ENCODE assay signal across 11 cellular contexts in genomic region chr7:4103352-4104091, GRCh38.
DNase-seq lines count a peak whose midpoint lies in the region; ATAC-seq, FAIRE-seq and TF ChIP-seq lines count a peak whose summit lies in the region.
"Had no signal": no experiment of that assay in that cellular context is flagged by ENCODE, and none has a peak within 500 bp of the region (broad histone marks: within the 10 kb centered on the region; RNA-seq: fewer than 3 reads in every experiment).

No MANE protein-coding gene starts in this region.

- dilution Hi-C loops in keratinocyte (cut with MboI; ENCODE audit: extremely low pct_ligation_motif_present, low sequenced_read_pairs) = no loop called here

- no peaks in the 10 kb centered on the region for H3K4me1 ChIP-seq in keratinocyte (ENCODE audit: control insufficient read depth, extremely low read depth, insufficient read depth, low read length)
- H3K4me1 ChIP-seq in kidney (ENCODE audit: control insufficient read depth in 1 of 2, insufficient read depth in 1 of 2, low read depth in 1 of 2, low read length in 2 of 2) = no peaks in the 10 kb centered on the region
- H3K4me1 ChIP-seq: tibial artery had no signal

- FAIRE-seq in keratinocyte (lab: Jason Lieb, UNC) = no peak
- FAIRE-seq in kidney (lab: Jason Lieb, UNC) = no peak

- H3K79me2 ChIP-seq in keratinocyte (ENCODE audit: control insufficient read depth, insufficient read depth, low read length) = no peaks in the 10 kb centered on the region

- H3K9me3 ChIP-seq in keratinocyte (ENCODE audit: control insufficient read depth, low read depth, low read length) = no peaks in the 10 kb centered on the region
- H3K9me3 ChIP-seq in kidney (ENCODE audit: control insufficient read depth in 1 of 2, low read length in 2 of 2) = no peaks in the 10 kb centered on the region
- H3K9me3 ChIP-seq: tibial artery had no signal

- H3K9me1 ChIP-seq in keratinocyte (ENCODE audit: control insufficient read depth, extremely low read depth, insufficient read depth, low read length) = no peaks in the 10 kb centered on the region

- intact Hi-C loops in Right ventricle myocardium superior (cut with DNase I) (no loop called here), kidney (cut with DNase I) (no loop called here)

- no peak overlapping the region for H3K4me3 ChIP-seq in keratinocyte (ENCODE audit: control insufficient read depth in 2 of 3, extremely low read depth in 1 of 3, insufficient read depth in 2 of 3, low read depth in 1 of 3, low read length in 3 of 3)
- H3K4me3 ChIP-seq in kidney (ENCODE audit: low read length in 2 of 2) = no peak overlapping the region
- H3K4me3 ChIP-seq: tibial artery had no signal

- DNase-seq in COLO829 (ENCODE audit: low spot score) (peak; percentile 14), LHCN-M2 (ENCODE audit: low read depth) (peak; percentile 7), T1000 (lab: John Stamatoyannopoulos, UW) (peak; percentile 50), keratinocyte (ENCODE audit: low read depth, low spot score) (no peak), Right ventricle myocardium superior (no peak), kidney (no peak)
- DNase-seq: activated T-cell treated with anti-CD3 and anti-CD28 coated beads, Interleukin-2, amount 50 U/mL, for 4 hours; NCI-H2081 treated with DMSO at 0.1 percent for 48 hours; tibial artery had no signal

- H3K27ac ChIP-seq in keratinocyte (ENCODE audit: control insufficient read depth, insufficient read depth, low read length) (no peak overlapping the region), kidney (ENCODE audit: low read depth in 2 of 2, low read length in 2 of 2) (no peak overlapping the region)
- H3K27ac ChIP-seq: tibial artery had no signal

- TF ChIP-seq CTCF in keratinocyte (optimal IDR thresholded peaks at IDR 0.05 in 1 of 3, IDR thresholded peaks at IDR 0.05 in 1 of 3, conservative IDR thresholded peaks at IDR 0.05 in 1 of 3; ENCODE audit: extremely low read depth in 1 of 3, insufficient read depth in 2 of 3, low read length in 3 of 3) (peak in 2 of 3 experiments; percentile 15 to 32), kidney (IDR thresholded peaks at IDR 0.05; ENCODE audit: borderline replicate concordance, extremely low read depth, insufficient read depth) (no peak)

- H3K36me3 ChIP-seq in keratinocyte (ENCODE audit: control insufficient read depth in 2 of 2, extremely low read depth in 1 of 2, insufficient read depth in 2 of 2, low read length in 2 of 2) = no peaks in the 10 kb centered on the region
- H3K36me3 ChIP-seq in kidney (ENCODE audit: control insufficient read depth in 1 of 2, insufficient read depth in 2 of 2, low read length in 2 of 2) = no peaks in the 10 kb centered on the region
- H3K36me3 ChIP-seq: tibial artery had no signal

- H3K27me3 ChIP-seq in keratinocyte (ENCODE audit: control insufficient read depth, extremely low read depth, insufficient read depth, low read length) = no peaks in the 10 kb centered on the region
- H3K27me3 ChIP-seq: tibial artery had no signal

- H4K20me1 ChIP-seq in keratinocyte (ENCODE audit: control insufficient read depth, extremely low read depth, insufficient read depth, low read length) = no peaks in the 10 kb centered on the region

- H3K4me2 ChIP-seq in keratinocyte (ENCODE audit: control insufficient read depth, extremely low read depth, insufficient read depth, low read depth, low read length) = no peak overlapping the region

- no peak overlapping the region for H2AFZ ChIP-seq in keratinocyte (ENCODE audit: control insufficient read depth, low read length)

- H3K9ac ChIP-seq in keratinocyte (ENCODE audit: control insufficient read depth, extremely low read depth, insufficient read depth, low read length) (no peak overlapping the region), kidney (ENCODE audit: low read length in 2 of 2) (no peak overlapping the region)

- ATAC-seq in Right ventricle myocardium superior (ENCODE audit: poor library complexity) (no peak), GM19395 (IDR thresholded peaks at IDR 0.05; ENCODE audit: unreplicated experiment) (no peak), GM18519 (IDR thresholded peaks at IDR 0.05; ENCODE audit: low FRiP score, unreplicated experiment) (no peak)
- ATAC-seq: activated T-cell treated with anti-CD3 and anti-CD28 coated beads, Interleukin-2, amount 50 U/mL, for 4 hours had no signal

Comparison
In these comparisons a context has a peak if more than half of its experiments do, and no peak if none do; other contexts are left out.
1. DNase-seq: peak in COLO829 (single experiment), LHCN-M2 (single experiment) and T1000 (single experiment); none in keratinocyte (single experiment), Right ventricle myocardium superior (single experiment) and kidney (single experiment).